ENCODE assay signal across 17 cellular contexts in the genomic region with DNA sequence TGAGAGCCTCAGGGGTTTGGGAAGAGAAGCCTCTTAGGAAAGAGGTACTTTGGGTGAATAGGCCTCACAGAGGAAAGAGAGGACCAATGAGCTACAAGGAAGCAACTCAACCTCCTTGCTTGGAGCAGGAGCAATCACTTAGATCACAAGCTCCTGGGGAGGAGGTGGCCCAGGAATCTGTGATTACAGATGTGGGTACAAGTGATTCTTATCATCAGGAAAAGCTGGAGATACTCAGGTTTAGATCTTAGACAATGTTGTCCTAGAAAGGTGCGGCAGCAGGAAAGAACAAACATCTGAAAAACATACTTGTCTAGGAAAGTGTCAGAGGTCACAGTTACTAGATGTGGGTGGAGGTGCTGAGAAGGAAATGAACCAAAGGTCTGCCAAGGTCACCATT. TPM values are rescaled to one million over a fixed set of nuclear protein-coding genes. Genes with fewer than 3 reads are reported as not detected.
"Had no signal": no experiment of that assay in that cellular context is flagged by ENCODE, and none has a peak within 500 bp of the region (broad histone marks: within the 10 kb centered on the region; RNA-seq: fewer than 3 reads in every experiment).

No MANE protein-coding gene starts in this region.

- H3K4me1 ChIP-seq: pancreas had no signal

- H3K27me3 Mint-ChIP-seq: memory B cell had no signal

- H3K27me3 ChIP-seq: dorsolateral prefrontal cortex, gastroesophageal sphincter, pancreas had no signal

- H3K9me3 Mint-ChIP-seq: memory B cell had no signal

- H3K4me3 Mint-ChIP-seq: memory B cell had no signal

- H3K27ac ChIP-seq: dorsolateral prefrontal cortex, gastroesophageal sphincter, pancreas, SK-N-MC had no signal

- H3K4me3 ChIP-seq: dorsolateral prefrontal cortex, gastroesophageal sphincter, pancreas, SK-N-MC had no signal

- ATAC-seq: gastroesophageal sphincter; left ventricle myocardium superior; pancreas; stimulated activated naive CD8-positive, alpha-beta T cell treated with anti-CD3 and anti-CD28 coated beads, Interleukin-15, Interleukin-2, amounts not matched to agents 100 U/mL and 50 U/mL, for 24 hours had no signal

- H3K27ac Mint-ChIP-seq: memory B cell had no signal

- H3K36me3 ChIP-seq: pancreas had no signal

- DNase-seq: activated CD4-positive, alpha-beta T cell treated with anti-CD3 and anti-CD28 coated beads, Interleukin-2, amount 50 U/mL, for 1 hour; activated effector memory CD4-positive, alpha-beta T cell treated with Interleukin-2 at 50 U/mL for 16 hours; activated T-cell treated with anti-CD3 and anti-CD28 coated beads, Interleukin-2, amount 50 U/mL, for 1 hour; dorsolateral prefrontal cortex; erythroblast; kidney; left ventricle myocardium superior; pancreas; stimulated activated CD4-positive, alpha-beta T cell treated with anti-CD3 and anti-CD28 coated beads, Interleukin-15, amount 100 ng/mL, for 24 hours; stimulated activated CD4-positive, alpha-beta T cell treated with anti-CD3 and anti-CD28 coated beads, Interleukin-4, amount 100 ng/mL, for 24 hours; stimulated activated naive CD8-positive, alpha-beta T cell treated with anti-CD3 and anti-CD28 coated beads, Interleukin-15, Interleukin-2, amounts not matched to agents 100 U/mL and 50 U/mL, for 24 hours; trophoblast cell had no signal

- H3K9me3 ChIP-seq: gastroesophageal sphincter, pancreas had no signal

RNA-seq across cellular contexts. Expression of gene RNU5A-1, which starts 17.4 kb away (rescaled TPM):
- total RNA-seq: astrocyte, gastroesophageal sphincter, kidney, left ventricle myocardium superior, pancreas, skeletal muscle tissue had no signal
- polyA plus RNA-seq: pancreas had no signal

RNA-seq across cellular contexts. Expression of gene RNU5B-1, which starts 26.0 kb away (rescaled TPM):
- total RNA-seq: gastroesophageal sphincter, skeletal muscle tissue had no signal
- polyA plus RNA-seq: pancreas had no signal
